In genomic region chr14:40318211-40318719, GRCh38 we compare ENCODE assay signal across 28 cellular contexts.
"Had no signal": no experiment of that assay in that cellular context is flagged by ENCODE, and none has a peak within 500 bp of the region (broad histone marks: within the 10 kb centered on the region; RNA-seq: fewer than 3 reads in every experiment).

No MANE protein-coding gene starts in this region.

- H3K27ac ChIP-seq: coronary artery, esophagus squamous epithelium, heart right ventricle, lower lobe of right lung, ovary, psoas muscle, sigmoid colon, stomach, thyroid gland, vagina had no signal

- H3K36me3 ChIP-seq: esophagus squamous epithelium, heart right ventricle, lower lobe of right lung, ovary, sigmoid colon, stomach, thyroid gland, vagina had no signal

- H3K4me1 ChIP-seq: esophagus squamous epithelium, heart right ventricle, lower lobe of right lung, psoas muscle, sigmoid colon, stomach, thyroid gland, vagina had no signal

- ATAC-seq: heart right ventricle; left ventricle myocardium superior; lower lobe of right lung; natural killer cell; psoas muscle; right cardiac atrium; stimulated activated effector memory CD8-positive, alpha-beta T cell treated with anti-CD3 and anti-CD28 coated beads, Interleukin-12 subunit alpha, Interleukin-12 subunit beta, amount 100 ng/mL, for 72 hours had no signal

- H3K27me3 ChIP-seq: esophagus squamous epithelium, heart right ventricle, ovary, sigmoid colon, stomach, thyroid gland, vagina had no signal

- DNase-seq: dermis blood vessel endothelial cell; effector memory CD4-positive, alpha-beta T cell; erythroblast; esophagus squamous epithelium; foreskin melanocyte; glutamatergic neuron; heart right ventricle; hippocampal formation; immature natural killer cell; islet precursor cell; left ventricle myocardium superior; lower lobe of right lung; natural killer cell; occipital lobe; ovary; posterior cingulate gyrus; psoas muscle; right cardiac atrium; sigmoid colon; stimulated activated CD4-positive, alpha-beta T cell treated with anti-CD3 and anti-CD28 coated beads, Interleukin-2, amount 100 ng/mL, for 24 hours; stimulated activated CD4-positive, alpha-beta T cell treated with anti-CD3 and anti-CD28 coated beads, Interleukin-4, amount 100 ng/mL, for 24 hours; stimulated activated naive CD4-positive, alpha-beta T cell treated with Interleukin-2 at 50 U/mL for 16 hours; stomach; thyroid gland; trophoblast cell had no signal

- H3K9me3 ChIP-seq: esophagus squamous epithelium, lower lobe of right lung, ovary, psoas muscle, sigmoid colon, thyroid gland, vagina had no signal

- H3K4me3 ChIP-seq: coronary artery, esophagus squamous epithelium, heart right ventricle, lower lobe of right lung, ovary, psoas muscle, sigmoid colon, stomach, thyroid gland, vagina had no signal
